In genomic region chr7:107907790-107908189, GRCh38 we compare ENCODE assay signal across 24 cellular contexts. TPM values are rescaled to one million over a fixed set of nuclear protein-coding genes. Genes with fewer than 3 reads are reported as not detected.
DNase-seq lines count a peak whose midpoint lies in the region; ATAC-seq and TF ChIP-seq lines count a peak whose summit lies in the region.
"Had no signal": no experiment of that assay in that cellular context is flagged by ENCODE, and none has a peak within 500 bp of the region (broad histone marks: within the 10 kb centered on the region; RNA-seq: fewer than 3 reads in every experiment).

No MANE protein-coding gene starts in this region.

- H3K4me3 Mint-ChIP-seq in activated CD4-positive, alpha-beta T cell treated with anti-CD3 and anti-CD28 coated beads for 36 hours: no peak overlapping the region
- H3K4me3 Mint-ChIP-seq in activated CD4-positive, alpha-beta T cell treated with anti-CD3 and anti-CD28 coated beads, Interleukin-2, amount 10 ng/mL, durations not matched to agents 24 days and 14 days: no peak overlapping the region
- no peak overlapping the region for H3K4me3 Mint-ChIP-seq in T-helper 17 cell
- H3K4me3 Mint-ChIP-seq in naive thymus-derived CD4-positive, alpha-beta T cell: no peak overlapping the region
- H3K4me3 Mint-ChIP-seq: activated T-helper 17 cell treated with anti-CD3 and anti-CD28 coated beads, Interleukin-2, amount 50 U/mL, for 72 hours; nephron progenitor cell; stimulated activated naive CD8-positive, alpha-beta T cell treated with anti-CD3 and anti-CD28 coated beads, Interleukin-15, amount 100 ng/mL, for 72 hours had no signal

- WGBS in right cardiac atrium: 71% methylated on average over 2 of the region's 2 CpGs

- H3K27ac ChIP-seq in right cardiac atrium (ENCODE audit: low read length) (no peak overlapping the region), upper lobe of right lung (peak overlapping the region; percentile 5)
- no peak overlapping the region for H3K27ac ChIP-seq in naive thymus-derived CD4-positive, alpha-beta T cell (ENCODE audit: low read depth, low read length)
- H3K27ac ChIP-seq: GM23248, parathyroid adenoma had no signal

- H3K9me3 ChIP-seq in T-helper 17 cell (ENCODE audit: control insufficient read depth, low read length, poor library complexity, severe bottlenecking): no peaks in the 10 kb centered on the region
- H3K9me3 ChIP-seq in right cardiac atrium (ENCODE audit: control insufficient read depth, low read length): no peaks in the 10 kb centered on the region
- no peaks in the 10 kb centered on the region for H3K9me3 ChIP-seq in upper lobe of right lung
- H3K9me3 ChIP-seq in naive thymus-derived CD4-positive, alpha-beta T cell (ENCODE audit: control insufficient read depth in 2 of 3, low read length in 3 of 3): no peaks in the 10 kb centered on the region
- H3K9me3 ChIP-seq: mucosa of descending colon, tibial nerve had no signal

- H3K4me1 ChIP-seq in right cardiac atrium (ENCODE audit: control insufficient read depth, insufficient read depth, low read length): no peaks in the 10 kb centered on the region
- H3K4me1 ChIP-seq in upper lobe of right lung: peaks cover 7% of the 10 kb centered on the region
- no peaks in the 10 kb centered on the region for H3K4me1 ChIP-seq in naive thymus-derived CD4-positive, alpha-beta T cell (ENCODE audit: control insufficient read depth in 2 of 2, insufficient read depth in 2 of 2, low read length in 2 of 2)
- H3K4me1 ChIP-seq: parathyroid adenoma had no signal

- TF ChIP-seq CTCF in upper lobe of right lung (IDR thresholded peaks at IDR 0.05): no peak

- CTCF ChIA-PET in activated CD4-positive, alpha-beta T cell treated with anti-CD3 and anti-CD28 coated beads for 36 hours (lab: Charles Lee): interaction anchor here (1.2 kb wide), 1 partner anchor 11 kb away, joined by 3 read pairs; no protein-coding TSS in a partner anchor
- CTCF ChIA-PET in naive thymus-derived CD4-positive, alpha-beta T cell (lab: Charles Lee): interaction anchor here (0.6 kb wide), 1 partner anchor 28 kb away, joined by 4 read pairs; no protein-coding TSS in a partner anchor

- intact Hi-C loops in activated CD4-positive, alpha-beta T cell treated with anti-CD3 and anti-CD28 coated beads for 36 hours (cut with DNase I, micrococcal nuclease): no loop called here
- intact Hi-C loops in activated CD4-positive, alpha-beta T cell treated with anti-CD3 and anti-CD28 coated beads, Interleukin-2, amount 10 ng/mL, durations not matched to agents 24 days and 14 days (cut with micrococcal nuclease): no loop called here
- intact Hi-C loops in right cardiac atrium (cut with DNase I) (no loop called here), upper lobe of right lung (cut with DNase I) (no loop called here), posterior vena cava (cut with DNase I) (no loop called here)
- intact Hi-C loops in naive thymus-derived CD4-positive, alpha-beta T cell (cut with micrococcal nuclease): no loop called here

- H3K27me3 Mint-ChIP-seq in activated CD4-positive, alpha-beta T cell treated with anti-CD3 and anti-CD28 coated beads for 36 hours: no peaks in the 10 kb centered on the region
- H3K27me3 Mint-ChIP-seq in activated CD4-positive, alpha-beta T cell treated with anti-CD3 and anti-CD28 coated beads, Interleukin-2, amount 10 ng/mL, durations not matched to agents 24 days and 14 days: no peaks in the 10 kb centered on the region
- no peaks in the 10 kb centered on the region for H3K27me3 Mint-ChIP-seq in T-helper 17 cell
- no peaks in the 10 kb centered on the region for H3K27me3 Mint-ChIP-seq in naive thymus-derived CD4-positive, alpha-beta T cell
- H3K27me3 Mint-ChIP-seq: activated T-helper 17 cell treated with anti-CD3 and anti-CD28 coated beads, Interleukin-2, amount 50 U/mL, for 72 hours; stimulated activated naive CD8-positive, alpha-beta T cell treated with anti-CD3 and anti-CD28 coated beads, Interleukin-15, amount 100 ng/mL, for 72 hours had no signal

- DNase-seq in activated CD4-positive, alpha-beta T cell treated with anti-CD3 and anti-CD28 coated beads for 36 hours: no peak
- DNase-seq in activated CD4-positive, alpha-beta T cell treated with anti-CD3 and anti-CD28 coated beads, Interleukin-2, amount 10 ng/mL, durations not matched to agents 24 days and 14 days: no peak
- no peak for DNase-seq in T-helper 17 cell
- no peak for DNase-seq in right cardiac atrium
- no peak for DNase-seq in upper lobe of right lung
- no peak for DNase-seq in posterior vena cava (ENCODE audit: low spot score)
- no peak for DNase-seq in naive thymus-derived CD4-positive, alpha-beta T cell
- DNase-seq: 8988T; activated CD4-positive, alpha-beta T cell treated with anti-CD3 and anti-CD28 coated beads, Interleukin-2, amount 50 U/mL, for 4 hours; central memory CD4-positive, alpha-beta T cell; DMS53; GM23248; KBM-7; mucosa of descending colon; NCI-H187 treated with DMSO at 0.1 percent for 48 hours; NCI-H526; nephron progenitor cell; RPMI8226; stimulated activated naive CD8-positive, alpha-beta T cell treated with anti-CD3 and anti-CD28 coated beads, Interleukin-15, amount 100 ng/mL, for 72 hours had no signal

- peaks cover 6% of the 10 kb centered on the region for H3K4me1 Mint-ChIP-seq in activated CD4-positive, alpha-beta T cell treated with anti-CD3 and anti-CD28 coated beads for 36 hours
- peaks cover 2% of the 10 kb centered on the region for H3K4me1 Mint-ChIP-seq in activated CD4-positive, alpha-beta T cell treated with anti-CD3 and anti-CD28 coated beads, Interleukin-2, amount 10 ng/mL, durations not matched to agents 24 days and 14 days
- H3K4me1 Mint-ChIP-seq in T-helper 17 cell: peaks cover 26% of the 10 kb centered on the region
- peaks cover 3 to 42% (median 25%) of the 10 kb centered on the region in 7 donors for H3K4me1 Mint-ChIP-seq in naive thymus-derived CD4-positive, alpha-beta T cell
- H3K4me1 Mint-ChIP-seq: nephron progenitor cell had no signal

- POLR2A ChIA-PET in activated CD4-positive, alpha-beta T cell treated with anti-CD3 and anti-CD28 coated beads for 36 hours (lab: Charles Lee): no interaction called here
- POLR2A ChIA-PET in naive thymus-derived CD4-positive, alpha-beta T cell (lab: Charles Lee): no interaction called here

- H3K9me3 Mint-ChIP-seq in activated CD4-positive, alpha-beta T cell treated with anti-CD3 and anti-CD28 coated beads for 36 hours (ENCODE audit: low read depth): no peaks in the 10 kb centered on the region
- peaks cover 5% of the 10 kb centered on the region for H3K9me3 Mint-ChIP-seq in activated CD4-positive, alpha-beta T cell treated with anti-CD3 and anti-CD28 coated beads, Interleukin-2, amount 10 ng/mL, durations not matched to agents 24 days and 14 days
- peaks cover 0 to 5% (median 0%) of the 10 kb centered on the region in 11 donors for H3K9me3 Mint-ChIP-seq in naive thymus-derived CD4-positive, alpha-beta T cell

- ATAC-seq in activated CD4-positive, alpha-beta T cell treated with anti-CD3 and anti-CD28 coated beads for 36 hours: no peak
- ATAC-seq in T-helper 17 cell (no peak), right cardiac atrium (peak; percentile 69 to 80), upper lobe of right lung (peak; percentile 49), GM19467 (IDR thresholded peaks at IDR 0.05; ENCODE audit: unreplicated experiment) (no peak)
- no peak for ATAC-seq in naive thymus-derived CD4-positive, alpha-beta T cell
- ATAC-seq: activated naive CD4-positive, alpha-beta T cell treated with anti-CD3 and anti-CD28 coated beads, Interleukin-2, amount 50 U/mL, for 72 hours; activated T-helper 17 cell treated with anti-CD3 and anti-CD28 coated beads, Interleukin-2, amount 50 U/mL, for 72 hours; mucosa of descending colon; stimulated activated naive CD8-positive, alpha-beta T cell treated with anti-CD3 and anti-CD28 coated beads, Interleukin-15, amount 100 ng/mL, for 72 hours had no signal

- H3K27ac Mint-ChIP-seq in activated CD4-positive, alpha-beta T cell treated with anti-CD3 and anti-CD28 coated beads for 36 hours: peak overlapping the region; percentile 2
- no peak overlapping the region for H3K27ac Mint-ChIP-seq in activated CD4-positive, alpha-beta T cell treated with anti-CD3 and anti-CD28 coated beads, Interleukin-2, amount 10 ng/mL, durations not matched to agents 24 days and 14 days
- peak overlapping the region; percentile 29 for H3K27ac Mint-ChIP-seq in T-helper 17 cell
- H3K27ac Mint-ChIP-seq in naive thymus-derived CD4-positive, alpha-beta T cell: peak overlapping the region in 1 of 9 donors; percentile 50
- H3K27ac Mint-ChIP-seq: activated T-helper 17 cell treated with anti-CD3 and anti-CD28 coated beads, Interleukin-2, amount 50 U/mL, for 72 hours; nephron progenitor cell had no signal

- H3K36me3 Mint-ChIP-seq in activated CD4-positive, alpha-beta T cell treated with anti-CD3 and anti-CD28 coated beads for 36 hours (ENCODE audit: low read depth): peaks cover 60% of the 10 kb centered on the region
- peaks cover 71% of the 10 kb centered on the region for H3K36me3 Mint-ChIP-seq in activated CD4-positive, alpha-beta T cell treated with anti-CD3 and anti-CD28 coated beads, Interleukin-2, amount 10 ng/mL, durations not matched to agents 24 days and 14 days (ENCODE audit: low read depth)
- H3K36me3 Mint-ChIP-seq in T-helper 17 cell (ENCODE audit: low read depth): peaks cover 34% of the 10 kb centered on the region
- peaks cover 45 to 68% (median 59%) of the 10 kb centered on the region in 5 donors for H3K36me3 Mint-ChIP-seq in naive thymus-derived CD4-positive, alpha-beta T cell

- H3K27me3 ChIP-seq in right cardiac atrium (ENCODE audit: control insufficient read depth, insufficient read depth) (no peaks in the 10 kb centered on the region), upper lobe of right lung (no peaks in the 10 kb centered on the region)
- H3K27me3 ChIP-seq in naive thymus-derived CD4-positive, alpha-beta T cell (ENCODE audit: control insufficient read depth in 2 of 2, insufficient read depth in 2 of 2, low read length in 2 of 2): no peaks in the 10 kb centered on the region
- H3K27me3 ChIP-seq: tibial nerve had no signal

- peaks cover 78% of the 10 kb centered on the region for H3K36me3 ChIP-seq in upper lobe of right lung
- H3K36me3 ChIP-seq in naive thymus-derived CD4-positive, alpha-beta T cell (ENCODE audit: control insufficient read depth in 2 of 3, insufficient read depth in 3 of 3, low read length in 3 of 3): peaks cover 22 to 57% (median 33%) of the 10 kb centered on the region in 3 experiments

- H3K4me3 ChIP-seq in right cardiac atrium (ENCODE audit: low read length) (no peak overlapping the region), upper lobe of right lung (no peak overlapping the region)
- no peak overlapping the region for H3K4me3 ChIP-seq in naive thymus-derived CD4-positive, alpha-beta T cell (ENCODE audit: low read length)
- H3K4me3 ChIP-seq: GM23248, mucosa of descending colon, tibial nerve had no signal

RNA-seq across cellular contexts. Expression of gene DLD, which starts 16.8 kb away (rescaled TPM):
- 100 to 1,000 TPM in 1 of 2 experiments, 10 to 100 TPM in 1; 71.4 to 101 TPM for total RNA-seq in activated CD4-positive, alpha-beta T cell treated with anti-CD3 and anti-CD28 coated beads for 36 hours
- total RNA-seq in activated CD4-positive, alpha-beta T cell treated with anti-CD3 and anti-CD28 coated beads, Interleukin-2, amount 10 ng/mL, durations not matched to agents 24 days and 14 days: 113 and 119 TPM in 2 replicates
- total RNA-seq in T-helper 17 cell (10 to 100 TPM; 49.4 to 64.5 TPM), right cardiac atrium (100 to 1,000 TPM; 151 to 162 (median 158) TPM), upper lobe of right lung (65.6 TPM), posterior vena cava (10 to 100 TPM; 60.4 to 60.9 TPM)
- polyA plus RNA-seq in right cardiac atrium: 112 TPM
- 10 to 100 TPM; 44.5 to 69.3 (median 53.7) TPM for total RNA-seq in naive thymus-derived CD4-positive, alpha-beta T cell
- polyA plus RNA-seq in naive thymus-derived CD4-positive, alpha-beta T cell: 10 to 100 TPM; 50.8 to 72.4 TPM

Comparison
In these comparisons a context has a peak if more than half of its experiments do, and no peak if none do; other contexts are left out.
1. ATAC-seq: peak in right cardiac atrium (2 of 2) and upper lobe of right lung (single experiment); none in activated CD4-positive, alpha-beta T cell treated with anti-CD3 and anti-CD28 coated beads for 36 hours (single experiment), T-helper 17 cell (single experiment), naive thymus-derived CD4-positive, alpha-beta T cell (single experiment) and GM19467 (single experiment).